ENCODE assay signal across 7 cellular contexts in genomic region chr17:7221281-7222092, GRCh38. TPM values are rescaled to one million over a fixed set of nuclear protein-coding genes. Genes with fewer than 3 reads are reported as not detected.
A peak's percentile ranks its signal among the peaks of the same experiment; 100 is the strongest.
DNase-seq lines count a peak whose midpoint lies in the region; ATAC-seq, FAIRE-seq and TF ChIP-seq lines count a peak whose summit lies in the region.
"Had no signal": no experiment of that assay in that cellular context is flagged by ENCODE, and none has a peak within 500 bp of the region (broad histone marks: within the 10 kb centered on the region; RNA-seq: fewer than 3 reads in every experiment).

No MANE protein-coding gene starts in this region.

- DNase-seq in Panc1 (ENCODE audit: low read depth, low spot score) (no peak), endothelial cell of umbilical vein (ENCODE audit: low read depth, low spot score) (no peak), SKM-1 treated with dmso at 0.1 percent for 144 hours (lab: John Stamatoyannopoulos, UW; ENCODE audit: unreplicated experiment) (no peak)
- DNase-seq in stimulated activated CD4-positive, alpha-beta T cell treated with anti-CD3 and anti-CD28 coated beads, Interleukin-2, amount 100 ng/mL, for 24 hours: no peak
- DNase-seq: NCI-H446 treated with DMSO at 0.1 percent for 48 hours had no signal

- CTCF ChIA-PET in Panc1 (lab: Charles Lee) (interaction anchor here (0.5 to 1.2 kb wide), 5 partner anchors 16 to 176 kb away, joined by 3 to 12 read pairs (median 4); no protein-coding TSS in a partner anchor), endothelial cell of umbilical vein (lab: Charles Lee) (interaction anchor here (0.7 to 4.5 kb wide), 18 partner anchors 12 to 176 kb away, joined by 3 to 94 read pairs (median 4); partner anchors contain the start of genes DVL2, GABARAP, GPS2 and PHF23)

- no peak overlapping the region for H3K9ac ChIP-seq in endothelial cell of umbilical vein (replicated peaks; ENCODE audit: extremely low read depth, insufficient read depth, low read length)

- FAIRE-seq in endothelial cell of umbilical vein (lab: Jason Lieb, UNC): no peak

- peaks cover 69% of the 10 kb centered on the region for H3K4me1 ChIP-seq in Panc1 (ENCODE audit: control insufficient read depth, insufficient read depth, low read length)
- H3K4me1 ChIP-seq in endothelial cell of umbilical vein (ENCODE audit: control insufficient read depth, extremely low read depth, insufficient read depth, low read length): peaks cover 16% of the 10 kb centered on the region

- H3K27me3 ChIP-seq in Panc1 (ENCODE audit: control insufficient read depth, insufficient read depth, low read length) (no peaks in the 10 kb centered on the region), endothelial cell of umbilical vein (ENCODE audit: control insufficient read depth in 2 of 2, insufficient read depth in 2 of 2, low read length in 2 of 2) (no peaks in the 10 kb centered on the region)

- intact Hi-C loops in Panc1 (cut with micrococcal nuclease; ENCODE audit: unreplicated experiment) (no loop called here), endothelial cell of umbilical vein (cut with micrococcal nuclease) (loop anchor here (1.0 to 2.0 kb wide), 3 partner anchors 13 to 75 kb away; partner anchors contain the start of gene DVL2)

- H3K9me3 ChIP-seq in Panc1 (ENCODE audit: control insufficient read depth, insufficient read depth, low read depth, low read length) (no peaks in the 10 kb centered on the region), endothelial cell of umbilical vein (replicated peaks; ENCODE audit: control insufficient read depth, insufficient read depth, low read length) (no peaks in the 10 kb centered on the region)

- H3K4me2 ChIP-seq in endothelial cell of umbilical vein (ENCODE audit: insufficient read depth, low read length): no peak overlapping the region

- ATAC-seq in Panc1 (no peak), HG02970 (IDR thresholded peaks at IDR 0.05; ENCODE audit: low FRiP score, unreplicated experiment) (no peak)

- TF ChIP-seq CTCF in Panc1 (IDR thresholded peaks at IDR 0.05) (no peak), endothelial cell of umbilical vein (IDR thresholded peaks at IDR 0.05; ENCODE audit: extremely low read depth in 1 of 2, insufficient read depth in 1 of 2, low read depth in 1 of 2, low read length in 2 of 2) (no peak)

- dilution Hi-C loops in endothelial cell of umbilical vein (cut with MboI; ENCODE audit: extremely low pct_ligation_motif_present, low sequenced_read_pairs): no loop called here

- H2AFZ ChIP-seq in endothelial cell of umbilical vein (ENCODE audit: low read depth, low read length): no peak overlapping the region

- H4K20me1 ChIP-seq in endothelial cell of umbilical vein (replicated peaks; ENCODE audit: control insufficient read depth, extremely low read depth, insufficient read depth, low read length): no peaks in the 10 kb centered on the region

- TF ChIP-seq POLR2A in endothelial cell of umbilical vein (IDR thresholded peaks at IDR 0.05; ENCODE audit: low read depth, low read length): peak; percentile 4

- BruUV-seq in Panc1 (replicated peaks; lab: Mats Ljungman, UMichigan) (TSS peak; percentile 29), endothelial cell of umbilical vein (replicated peaks; lab: Mats Ljungman, UMichigan) (no TSS peak)

- H3K36me3 ChIP-seq in Panc1 (ENCODE audit: control insufficient read depth, insufficient read depth, low read length) (peaks cover 5% of the 10 kb centered on the region; the same call in 1 of the 2 replicates), endothelial cell of umbilical vein (ENCODE audit: control insufficient read depth in 2 of 2, extremely low read depth in 1 of 2, insufficient read depth in 2 of 2, low read length in 2 of 2) (peaks cover 18 to 31% of the 10 kb centered on the region in 2 experiments)

- H3K27ac ChIP-seq in Panc1 (ENCODE audit: low read length) (peak overlapping the region; percentile 95), endothelial cell of umbilical vein (ENCODE audit: insufficient read depth, low read depth, low read length) (no peak overlapping the region), skin epidermis (peak overlapping the region in 15 of 21 experiments; percentile 30 to 99 (median 95))

- peak overlapping the region; percentile 73 to 78; a peak in 3 of 4 replicates for H3K4me3 ChIP-seq in Panc1 (ENCODE audit: low read depth in 2 of 2, low read length in 2 of 2)
- H3K4me3 ChIP-seq in endothelial cell of umbilical vein (replicated peaks in 1 of 3; ENCODE audit: insufficient read depth in 1 of 3, low read depth in 1 of 3, low read length in 3 of 3): no peak overlapping the region
- peak overlapping the region in 1 of 7 experiments; percentile 68 for H3K4me3 ChIP-seq in skin epidermis

- no peaks in the 10 kb centered on the region for H3K9me1 ChIP-seq in endothelial cell of umbilical vein (replicated peaks; ENCODE audit: control insufficient read depth, extremely low read depth, insufficient read depth, low read length)

- in situ Hi-C loops in Panc1 (cut with HindIII; ENCODE audit: low pct_unique_long_range_greater_than_20kb, low sequenced_read_pairs): no loop called here

- H3K79me2 ChIP-seq in endothelial cell of umbilical vein (ENCODE audit: control insufficient read depth, insufficient read depth, low read length): peaks cover 7% of the 10 kb centered on the region

- POLR2A ChIA-PET in Panc1 (lab: Charles Lee): no interaction called here
- POLR2A ChIA-PET in endothelial cell of umbilical vein (lab: Charles Lee): interaction anchor here (1.3 kb wide), 1 partner anchor 176 kb away, joined by 3 read pairs; no protein-coding TSS in a partner anchor

TF ChIP-seq in endothelial cell of umbilical vein, 7 proteins besides CTCF, POLR2A, EP300 and RAD21:
- peak; percentile 8 for TF ChIP-seq POLR2AphosphoS5 (IDR thresholded peaks at IDR 0.05; ENCODE audit: insufficient read depth, low read depth, low read length)
- no peak for TF ChIP-seq EZH2 (IDR thresholded peaks at IDR 0.05; ENCODE audit: borderline replicate concordance, low read depth, low read length, severe bottlenecking)

RNA-seq across cellular contexts. Expression of gene ACADVL, which starts 1.7 kb away (rescaled TPM):
- total RNA-seq in Panc1 (2021; ENCODE audit: unreplicated experiment): 305 TPM
- polyA plus RNA-seq in Panc1 (2012; ENCODE audit: insufficient read length): 289 TPM
- total RNA-seq in endothelial cell of umbilical vein: 300 and 308 TPM in 2 replicates
- 376 and 423 TPM in 2 replicates for polyA plus RNA-seq in endothelial cell of umbilical vein
- 129 and 183 TPM in 2 replicates for polyA plus RNA-seq in endothelial cell of umbilical vein (2011; cell fraction: cytosol; rRNA removed)
- polyA plus RNA-seq in endothelial cell of umbilical vein (2011; cell fraction: nucleus; rRNA removed): 3,752 and 4,902 TPM in 2 replicates
- polyA plus RNA-seq in endothelial cell of umbilical vein (2012): 393 and 504 TPM in 2 replicates
- polyA minus RNA-seq in endothelial cell of umbilical vein: 202 and 203 TPM in 2 replicates
- polyA minus RNA-seq in endothelial cell of umbilical vein (2011; cell fraction: cytosol; rRNA and poly(A)+ RNA removed): 186 TPM
- polyA minus RNA-seq in endothelial cell of umbilical vein (2011; cell fraction: nucleus; rRNA and poly(A)+ RNA removed): 279 and 285 TPM in 2 replicates

RNA-seq across cellular contexts. Expression of gene DLG4, which starts 1.9 kb away (rescaled TPM):
- total RNA-seq in Panc1 (2021; ENCODE audit: unreplicated experiment) (32.4 TPM), endothelial cell of umbilical vein (26.6 and 34.6 TPM in 2 replicates)
- polyA plus RNA-seq in Panc1 (2012; ENCODE audit: insufficient read length): 44.9 TPM
- polyA plus RNA-seq in endothelial cell of umbilical vein: 14.0 and 14.9 TPM in 2 replicates
- 17.2 and 19.0 TPM in 2 replicates for polyA plus RNA-seq in endothelial cell of umbilical vein (2011; cell fraction: cytosol; rRNA removed)
- 71.6 and 81.6 TPM in 2 replicates for polyA plus RNA-seq in endothelial cell of umbilical vein (2011; cell fraction: nucleus; rRNA removed)
- polyA plus RNA-seq in endothelial cell of umbilical vein (2012): 18.9 and 29.0 TPM in 2 replicates
- 15.8 and 16.4 TPM in 2 replicates for polyA minus RNA-seq in endothelial cell of umbilical vein
- polyA minus RNA-seq in endothelial cell of umbilical vein (2011; cell fraction: cytosol; rRNA and poly(A)+ RNA removed): 1.4 TPM
- polyA minus RNA-seq in endothelial cell of umbilical vein (2011; cell fraction: nucleus; rRNA and poly(A)+ RNA removed): 20.5 and 23.2 TPM in 2 replicates

RNA-seq across cellular contexts. Expression of gene DVL2, which starts 12.8 kb away (rescaled TPM):
- total RNA-seq in Panc1 (2021; ENCODE audit: unreplicated experiment) (84.2 TPM), endothelial cell of umbilical vein (52.1 and 55.9 TPM in 2 replicates)
- polyA plus RNA-seq in Panc1 (2012; ENCODE audit: insufficient read length): 108 TPM
- polyA plus RNA-seq in endothelial cell of umbilical vein: 15.8 and 17.2 TPM in 2 replicates
- polyA plus RNA-seq in endothelial cell of umbilical vein (2011; cell fraction: cytosol; rRNA removed): 6.8 and 7.7 TPM in 2 replicates
- polyA plus RNA-seq in endothelial cell of umbilical vein (2011; cell fraction: nucleus; rRNA removed): 25.0 and 28.6 TPM in 2 replicates
- polyA plus RNA-seq in endothelial cell of umbilical vein (2012): 20.7 and 33.1 TPM in 2 replicates
- polyA minus RNA-seq in endothelial cell of umbilical vein: 41.1 and 45.0 TPM in 2 replicates
- polyA minus RNA-seq in endothelial cell of umbilical vein (2011; cell fraction: cytosol; rRNA and poly(A)+ RNA removed): 12.0 TPM
- 30.8 and 37.6 TPM in 2 replicates for polyA minus RNA-seq in endothelial cell of umbilical vein (2011; cell fraction: nucleus; rRNA and poly(A)+ RNA removed)

RNA-seq across cellular contexts. Expression of gene PHF23, which starts 17.8 kb away (rescaled TPM):
- total RNA-seq in Panc1 (2021; ENCODE audit: unreplicated experiment): 69.3 TPM
- polyA plus RNA-seq in Panc1 (2012; ENCODE audit: insufficient read length): 68.6 TPM
- 54.7 and 56.2 TPM in 2 replicates for total RNA-seq in endothelial cell of umbilical vein
- 35.6 and 39.0 TPM in 2 replicates for polyA plus RNA-seq in endothelial cell of umbilical vein
- 47.8 and 49.9 TPM in 2 replicates for polyA plus RNA-seq in endothelial cell of umbilical vein (2011; cell fraction: cytosol; rRNA removed)
- 30.3 and 34.1 TPM in 2 replicates for polyA plus RNA-seq in endothelial cell of umbilical vein (2011; cell fraction: nucleus; rRNA removed)
- 43.1 and 51.2 TPM in 2 replicates for polyA plus RNA-seq in endothelial cell of umbilical vein (2012)
- 49.7 and 70.3 TPM in 2 replicates for polyA minus RNA-seq in endothelial cell of umbilical vein
- 19.5 TPM for polyA minus RNA-seq in endothelial cell of umbilical vein (2011; cell fraction: cytosol; rRNA and poly(A)+ RNA removed)
- polyA minus RNA-seq in endothelial cell of umbilical vein (2011; cell fraction: nucleus; rRNA and poly(A)+ RNA removed): 10.4 and 11.5 TPM in 2 replicates

RNA-seq across cellular contexts. Expression of gene GABARAP, which starts 20.8 kb away (rescaled TPM):
- total RNA-seq in Panc1 (2021; ENCODE audit: unreplicated experiment) (289 TPM), endothelial cell of umbilical vein (401 and 403 TPM in 2 replicates)
- 175 TPM for polyA plus RNA-seq in Panc1 (2012; ENCODE audit: insufficient read length)
- polyA plus RNA-seq in endothelial cell of umbilical vein: 882 and 1,043 TPM in 2 replicates
- polyA plus RNA-seq in endothelial cell of umbilical vein (2011; cell fraction: cytosol; rRNA removed): 988 and 1,063 TPM in 2 replicates
- 256 and 296 TPM in 2 replicates for polyA plus RNA-seq in endothelial cell of umbilical vein (2011; cell fraction: nucleus; rRNA removed)
- 713 and 850 TPM in 2 replicates for polyA plus RNA-seq in endothelial cell of umbilical vein (2012)
- polyA minus RNA-seq in endothelial cell of umbilical vein: 463 and 560 TPM in 2 replicates
- 104 TPM for polyA minus RNA-seq in endothelial cell of umbilical vein (2011; cell fraction: cytosol; rRNA and poly(A)+ RNA removed)
- 70.2 and 73.2 TPM in 2 replicates for polyA minus RNA-seq in endothelial cell of umbilical vein (2011; cell fraction: nucleus; rRNA and poly(A)+ RNA removed)

Comparison
In these comparisons a context has a peak if more than half of its experiments do, and no peak if none do; other contexts are left out.
1. H3K4me3 ChIP-seq: peak in Panc1 (2 of 2); none in endothelial cell of umbilical vein (0 of 3).